ENCODE assay signal across 19 cellular contexts in genomic region chr10:129411772-129412171, GRCh38.
"Had no signal": no experiment of that assay in that cellular context is flagged by ENCODE, and none has a peak within 500 bp of the region (broad histone marks: within the 10 kb centered on the region; RNA-seq: fewer than 3 reads in every experiment).

No MANE protein-coding gene starts in this region.

- ATAC-seq: esophagus mucosa; gastrocnemius medialis; naive thymus-derived CD8-positive, alpha-beta T cell; right cardiac atrium; stimulated activated naive CD8-positive, alpha-beta T cell treated with anti-CD3 and anti-CD28 coated beads, Interleukin-15, amount 100 ng/mL, for 72 hours had no signal

- H3K27me3 Mint-ChIP-seq: stimulated activated naive CD8-positive, alpha-beta T cell treated with anti-CD3 and anti-CD28 coated beads, Interleukin-15, amount 100 ng/mL, for 72 hours had no signal

- H3K36me3 ChIP-seq: gastrocnemius medialis, neural progenitor cell, prostate gland, sigmoid colon, thyroid gland had no signal

- H3K4me1 ChIP-seq: gastrocnemius medialis, neural progenitor cell, prostate gland, sigmoid colon, thyroid gland had no signal

- H3K27ac Mint-ChIP-seq: naive thymus-derived CD8-positive, alpha-beta T cell; neural progenitor cell; stimulated activated naive CD8-positive, alpha-beta T cell treated with anti-CD3 and anti-CD28 coated beads, Interleukin-15, amount 100 ng/mL, for 72 hours had no signal

- H3K9me3 ChIP-seq: gastrocnemius medialis, prostate gland, sigmoid colon, thyroid gland had no signal

- H3K4me3 Mint-ChIP-seq: naive thymus-derived CD8-positive, alpha-beta T cell; neural progenitor cell; stimulated activated naive CD8-positive, alpha-beta T cell treated with anti-CD3 and anti-CD28 coated beads, Interleukin-15, amount 100 ng/mL, for 72 hours had no signal

- DNase-seq: caudate nucleus; cerebellar nuclear complex; dorsolateral prefrontal cortex; effector CD4-positive, alpha-beta T cell; foreskin fibroblast; gastrocnemius medialis; naive thymus-derived CD8-positive, alpha-beta T cell; right cardiac atrium; sigmoid colon; stimulated activated CD4-positive, alpha-beta T cell treated with anti-CD3 and anti-CD28 coated beads, Interleukin-2, amount 100 ng/mL, for 24 hours; stimulated activated CD4-positive, alpha-beta T cell treated with anti-CD3 and anti-CD28 coated beads, Interleukin-4, amount 100 ng/mL, for 24 hours; stimulated activated naive CD4-positive, alpha-beta T cell; stimulated activated naive CD8-positive, alpha-beta T cell treated with anti-CD3 and anti-CD28 coated beads, Interleukin-15, amount 100 ng/mL, for 72 hours; thyroid gland; trophoblast cell had no signal

- H3K36me3 Mint-ChIP-seq: naive thymus-derived CD8-positive, alpha-beta T cell; neural progenitor cell had no signal

- H3K27me3 ChIP-seq: gastrocnemius medialis, neural progenitor cell, sigmoid colon, thyroid gland had no signal

- H3K4me3 ChIP-seq: dorsolateral prefrontal cortex, gastrocnemius medialis, neural progenitor cell, prostate gland, sigmoid colon, thyroid gland had no signal

- H3K27ac ChIP-seq: dorsolateral prefrontal cortex, epithelial cell of prostate, neural progenitor cell, prostate gland, sigmoid colon, thyroid gland had no signal

- H3K9me3 Mint-ChIP-seq: naive thymus-derived CD8-positive, alpha-beta T cell; neural progenitor cell; stimulated activated naive CD8-positive, alpha-beta T cell treated with anti-CD3 and anti-CD28 coated beads, Interleukin-15, amount 100 ng/mL, for 72 hours had no signal

- H3K4me1 Mint-ChIP-seq: naive thymus-derived CD8-positive, alpha-beta T cell; stimulated activated naive CD8-positive, alpha-beta T cell treated with anti-CD3 and anti-CD28 coated beads, Interleukin-15, amount 100 ng/mL, for 72 hours had no signal
